1 cellular context compared by ENCODE assay signal in the genomic region with DNA sequence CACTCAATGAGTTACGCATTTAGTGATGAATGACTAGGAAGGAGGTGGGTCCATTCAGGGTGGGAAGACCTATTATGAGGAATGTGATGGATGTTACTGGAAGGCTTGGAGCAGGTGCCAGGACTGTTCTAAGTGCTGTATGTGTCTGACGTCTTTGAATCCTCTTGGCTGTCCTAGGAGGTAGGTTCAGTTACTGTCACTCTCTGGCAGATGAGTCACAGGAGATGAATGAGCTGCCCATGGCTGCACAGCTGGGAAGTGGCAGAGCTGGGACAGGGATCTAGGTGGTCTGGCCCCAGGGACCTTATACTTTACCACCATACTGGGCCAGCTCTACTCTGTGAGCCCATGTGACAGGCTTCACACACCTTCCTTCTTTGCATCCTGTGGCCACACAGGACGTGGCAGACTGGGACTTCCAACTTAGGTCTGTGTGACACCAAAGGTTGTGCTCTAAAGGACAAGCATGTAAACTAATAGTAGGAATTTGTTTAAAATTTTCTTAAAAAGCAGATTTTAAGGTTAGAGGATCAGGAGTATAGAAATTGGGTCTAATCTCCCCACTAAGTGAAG.
TF ChIP-seq lines count a peak whose summit lies in the region.

No MANE protein-coding gene starts in this region.

TF ChIP-seq in K562, 482 proteins besides CTCF, POLR2A, EP300 and RAD21:
- TF ChIP-seq NCOA2 (IDR thresholded peaks at IDR 0.05; ENCODE audit: partially characterized antibody in 2 of 2) (no peak), RHOXF2B (CRISPR knock-in tag; conservative IDR thresholded peaks at IDR 0.05) (no peak), RB1 (IDR thresholded peaks at IDR 0.05; ENCODE audit: low read depth) (no peak), ZNF165 (CRISPR knock-in tag; IDR thresholded peaks at IDR 0.05; ENCODE audit: borderline replicate concordance) (no peak), PRMT5 (CRISPR knock-in tag; IDR thresholded peaks at IDR 0.05) (no peak), MEIS2 (IDR thresholded peaks at IDR 0.05; ENCODE audit: partially characterized antibody) (peak; percentile 29), KLF10 (CRISPR knock-in tag; IDR thresholded peaks at IDR 0.05) (no peak), SRSF1 (IDR thresholded peaks at IDR 0.05; ENCODE audit: low read depth, low read length) (no peak), CXXC5 (CRISPR knock-in tag; IDR thresholded peaks at IDR 0.05) (no peak), MAZ (CRISPR knock-in tag; conservative IDR thresholded peaks at IDR 0.05 in 1 of 2, IDR thresholded peaks at IDR 0.05 in 1 of 2) (no peak), SIRT6 (IDR thresholded peaks at IDR 0.05; ENCODE audit: low read depth, low read length) (no peak)
- TF ChIP-seq, protein P1, sequence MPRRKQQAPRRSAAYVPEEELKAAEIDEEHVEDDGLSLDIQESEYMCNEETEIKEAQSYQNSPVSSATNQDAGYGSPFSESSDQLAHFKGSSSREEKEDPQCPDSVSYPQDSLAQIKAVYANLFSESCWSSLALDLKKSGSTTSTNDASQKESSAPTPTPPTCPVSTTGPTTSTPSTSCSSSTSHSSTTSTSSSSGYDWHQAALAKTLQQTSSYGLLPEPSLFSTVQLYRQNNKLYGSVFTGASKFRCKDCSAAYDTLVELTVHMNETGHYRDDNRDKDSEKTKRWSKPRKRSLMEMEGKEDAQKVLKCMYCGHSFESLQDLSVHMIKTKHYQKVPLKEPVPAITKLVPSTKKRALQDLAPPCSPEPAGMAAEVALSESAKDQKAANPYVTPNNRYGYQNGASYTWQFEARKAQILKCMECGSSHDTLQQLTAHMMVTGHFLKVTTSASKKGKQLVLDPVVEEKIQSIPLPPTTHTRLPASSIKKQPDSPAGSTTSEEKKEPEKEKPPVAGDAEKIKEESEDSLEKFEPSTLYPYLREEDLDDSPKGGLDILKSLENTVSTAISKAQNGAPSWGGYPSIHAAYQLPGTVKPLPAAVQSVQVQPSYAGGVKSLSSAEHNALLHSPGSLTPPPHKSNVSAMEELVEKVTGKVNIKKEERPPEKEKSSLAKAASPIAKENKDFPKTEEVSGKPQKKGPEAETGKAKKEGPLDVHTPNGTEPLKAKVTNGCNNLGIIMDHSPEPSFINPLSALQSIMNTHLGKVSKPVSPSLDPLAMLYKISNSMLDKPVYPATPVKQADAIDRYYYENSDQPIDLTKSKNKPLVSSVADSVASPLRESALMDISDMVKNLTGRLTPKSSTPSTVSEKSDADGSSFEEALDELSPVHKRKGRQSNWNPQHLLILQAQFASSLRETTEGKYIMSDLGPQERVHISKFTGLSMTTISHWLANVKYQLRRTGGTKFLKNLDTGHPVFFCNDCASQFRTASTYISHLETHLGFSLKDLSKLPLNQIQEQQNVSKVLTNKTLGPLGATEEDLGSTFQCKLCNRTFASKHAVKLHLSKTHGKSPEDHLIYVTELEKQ (CRISPR knock-in tag; IDR thresholded peaks at IDR 0.05): no peak
- TF ChIP-seq, protein P2, sequence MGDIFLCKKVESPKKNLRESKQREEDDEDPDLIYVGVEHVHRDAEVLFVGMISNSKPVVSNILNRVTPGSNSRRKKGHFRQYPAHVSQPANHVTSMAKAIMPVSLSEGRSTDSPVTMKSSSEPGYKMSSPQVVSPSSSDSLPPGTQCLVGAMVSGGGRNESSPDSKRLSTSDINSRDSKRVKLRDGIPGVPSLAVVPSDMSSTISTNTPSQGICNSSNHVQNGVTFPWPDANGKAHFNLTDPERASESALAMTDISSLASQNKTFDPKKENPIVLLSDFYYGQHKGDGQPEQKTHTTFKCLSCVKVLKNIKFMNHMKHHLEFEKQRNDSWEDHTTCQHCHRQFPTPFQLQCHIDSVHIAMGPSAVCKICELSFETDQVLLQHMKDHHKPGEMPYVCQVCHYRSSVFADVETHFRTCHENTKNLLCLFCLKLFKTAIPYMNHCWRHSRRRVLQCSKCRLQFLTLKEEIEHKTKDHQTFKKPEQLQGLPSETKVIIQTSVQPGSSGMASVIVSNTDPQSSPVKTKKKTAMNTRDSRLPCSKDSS (IDR thresholded peaks at IDR 0.05; ENCODE audit: low read depth, partially characterized antibody): no peak
- TF ChIP-seq, protein P3, sequence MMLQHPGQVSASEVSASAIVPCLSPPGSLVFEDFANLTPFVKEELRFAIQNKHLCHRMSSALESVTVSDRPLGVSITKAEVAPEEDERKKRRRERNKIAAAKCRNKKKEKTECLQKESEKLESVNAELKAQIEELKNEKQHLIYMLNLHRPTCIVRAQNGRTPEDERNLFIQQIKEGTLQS (IDR thresholded peaks at IDR 0.05): 0 out of 2 replicates have a peak, but pooled peaks have one; percentile 10
- TF ChIP-seq, protein P3 (CRISPR knock-in tag; conservative IDR thresholded peaks at IDR 0.05): no peak
